ENCODE assay signal across 9 cellular contexts in the genomic region with DNA sequence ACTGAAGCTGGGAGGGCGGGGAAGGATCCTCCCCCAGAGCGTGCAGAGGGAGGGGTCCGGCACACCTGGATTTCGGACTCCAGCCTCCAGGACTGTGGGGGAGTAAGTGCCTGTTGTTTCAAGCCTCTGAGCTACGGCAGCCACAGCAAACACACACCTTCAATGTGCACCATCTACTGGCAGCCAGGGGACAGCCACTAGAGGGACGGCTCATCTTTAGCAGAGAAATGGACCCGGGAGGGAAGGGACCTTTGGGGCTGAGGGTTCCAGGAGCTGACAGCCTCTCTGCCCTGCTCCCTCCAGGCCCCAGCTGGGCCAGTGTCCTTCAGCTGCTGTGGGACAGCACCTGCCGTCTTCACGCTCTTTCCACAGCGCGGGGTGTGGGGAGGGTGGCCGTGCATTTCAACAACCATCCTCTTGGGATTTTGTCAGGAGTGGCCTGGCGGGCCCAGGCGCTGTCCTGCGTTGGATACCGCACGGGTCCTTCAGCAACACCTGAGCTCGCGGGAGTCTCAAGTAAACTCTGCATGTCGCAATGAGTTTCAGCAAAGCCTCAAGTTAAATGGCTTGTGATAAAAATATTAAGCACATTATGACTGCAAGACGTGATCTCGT.
DNase-seq lines count a peak whose midpoint lies in the region; ATAC-seq, FAIRE-seq and TF ChIP-seq lines count a peak whose summit lies in the region.
"Had no signal": no experiment of that assay in that cellular context is flagged by ENCODE, and none has a peak within 500 bp of the region (broad histone marks: within the 10 kb centered on the region; RNA-seq: fewer than 3 reads in every experiment).

No MANE protein-coding gene starts in this region.

- H3K9ac ChIP-seq in endothelial cell of umbilical vein (replicated peaks; ENCODE audit: extremely low read depth, insufficient read depth, low read length): no peak overlapping the region

- H3K4me1 Mint-ChIP-seq in GM23338: peaks cover 8% of the 10 kb centered on the region; the same call in 2 of the 3 replicates
- H3K4me1 Mint-ChIP-seq in naive thymus-derived CD4-positive, alpha-beta T cell: peaks cover 0 to 24% (median 12%) of the 10 kb centered on the region in 7 donors

- no peak overlapping the region for H3K27ac Mint-ChIP-seq in GM23338
- peak overlapping the region in 1 of 9 donors; percentile 77 for H3K27ac Mint-ChIP-seq in naive thymus-derived CD4-positive, alpha-beta T cell

- H3K4me3 ChIP-seq in GM23338 (no peak overlapping the region), endothelial cell of umbilical vein (replicated peaks in 1 of 3; ENCODE audit: insufficient read depth in 1 of 3, low read depth in 1 of 3, low read length in 3 of 3) (no peak overlapping the region)
- H3K4me3 ChIP-seq in naive thymus-derived CD4-positive, alpha-beta T cell (ENCODE audit: low read length): no peak overlapping the region

- intact Hi-C loops in endothelial cell of umbilical vein (cut with micrococcal nuclease) (no loop called here), posterior vena cava (cut with DNase I) (no loop called here)
- intact Hi-C loops in naive thymus-derived CD4-positive, alpha-beta T cell (cut with micrococcal nuclease): no loop called here

- no peaks in the 10 kb centered on the region for H3K9me1 ChIP-seq in endothelial cell of umbilical vein (replicated peaks; ENCODE audit: control insufficient read depth, extremely low read depth, insufficient read depth, low read length)

- no peaks in the 10 kb centered on the region for H3K9me2 ChIP-seq in GM23338 (ENCODE audit: insufficient read depth)

- H3K36me3 Mint-ChIP-seq in GM23338 (ENCODE audit: low read depth): no peaks in the 10 kb centered on the region
- no peaks in the 10 kb centered on the region for H3K36me3 Mint-ChIP-seq in naive thymus-derived CD4-positive, alpha-beta T cell

- H3K9me3 Mint-ChIP-seq in GM23338: no peaks in the 10 kb centered on the region
- H3K9me3 Mint-ChIP-seq in naive thymus-derived CD4-positive, alpha-beta T cell: peaks cover 0 to 4% (median 0%) of the 10 kb centered on the region in 11 donors

- H3K4me1 ChIP-seq in GM23338 (ENCODE audit: insufficient read depth) (no peaks in the 10 kb centered on the region), endothelial cell of umbilical vein (ENCODE audit: control insufficient read depth, extremely low read depth, insufficient read depth, low read length) (no peaks in the 10 kb centered on the region)
- peaks cover 0 to 13% of the 10 kb centered on the region in 2 donors for H3K4me1 ChIP-seq in naive thymus-derived CD4-positive, alpha-beta T cell (ENCODE audit: control insufficient read depth in 2 of 2, insufficient read depth in 2 of 2, low read length in 2 of 2)

- no peak for TF ChIP-seq POLR2A in endothelial cell of umbilical vein (IDR thresholded peaks at IDR 0.05; ENCODE audit: low read depth, low read length)

- BruUV-seq in endothelial cell of umbilical vein (replicated peaks; lab: Mats Ljungman, UMichigan): no TSS peak

- DNase-seq in GM23338 (ENCODE audit: low spot score) (peak; percentile 74), NCI-H524 treated with DMSO at 0.1 percent for 48 hours (lab: John Stamatoyannopoulos, UW) (peak; percentile 47), endothelial cell of umbilical vein (ENCODE audit: low read depth, low spot score) (peak; percentile 9), posterior vena cava (ENCODE audit: low spot score) (peak; percentile 71)
- DNase-seq in naive thymus-derived CD4-positive, alpha-beta T cell: no peak

- H4K20me1 ChIP-seq in GM23338 (replicated peaks; ENCODE audit: insufficient read depth) (no peaks in the 10 kb centered on the region), endothelial cell of umbilical vein (replicated peaks; ENCODE audit: control insufficient read depth, extremely low read depth, insufficient read depth, low read length) (no peaks in the 10 kb centered on the region)

- POLR2A ChIA-PET in endothelial cell of umbilical vein (lab: Charles Lee): no interaction called here
- POLR2A ChIA-PET in naive thymus-derived CD4-positive, alpha-beta T cell (lab: Charles Lee): no interaction called here

- no peak overlapping the region for H3K27ac ChIP-seq in GM23338 (ENCODE audit: low read depth)
- H3K27ac ChIP-seq in endothelial cell of umbilical vein (ENCODE audit: insufficient read depth, low read depth, low read length): no peak overlapping the region
- H3K27ac ChIP-seq in naive thymus-derived CD4-positive, alpha-beta T cell (ENCODE audit: low read depth, low read length): no peak overlapping the region
- H3K27ac ChIP-seq: HL-60 had no signal

- H3K36me3 ChIP-seq in GM23338 (ENCODE audit: insufficient read depth): no peaks in the 10 kb centered on the region
- no peaks in the 10 kb centered on the region for H3K36me3 ChIP-seq in endothelial cell of umbilical vein (ENCODE audit: control insufficient read depth in 2 of 2, extremely low read depth in 1 of 2, insufficient read depth in 2 of 2, low read length in 2 of 2)
- H3K36me3 ChIP-seq in naive thymus-derived CD4-positive, alpha-beta T cell (ENCODE audit: control insufficient read depth in 2 of 3, insufficient read depth in 3 of 3, low read length in 3 of 3): no peaks in the 10 kb centered on the region

- H3K4me2 ChIP-seq in GM23338 (no peak overlapping the region), endothelial cell of umbilical vein (ENCODE audit: insufficient read depth, low read length) (no peak overlapping the region)

- no peaks in the 10 kb centered on the region for H3K9me3 ChIP-seq in endothelial cell of umbilical vein (replicated peaks; ENCODE audit: control insufficient read depth, insufficient read depth, low read length)
- no peaks in the 10 kb centered on the region for H3K9me3 ChIP-seq in naive thymus-derived CD4-positive, alpha-beta T cell (ENCODE audit: control insufficient read depth in 2 of 3, low read length in 3 of 3)

- H3K27me3 ChIP-seq in GM23338 (ENCODE audit: insufficient read depth): no peaks in the 10 kb centered on the region
- H3K27me3 ChIP-seq in endothelial cell of umbilical vein (ENCODE audit: control insufficient read depth in 2 of 2, insufficient read depth in 2 of 2, low read length in 2 of 2): no peaks in the 10 kb centered on the region
- no peaks in the 10 kb centered on the region for H3K27me3 ChIP-seq in naive thymus-derived CD4-positive, alpha-beta T cell (ENCODE audit: control insufficient read depth in 2 of 2, insufficient read depth in 2 of 2, low read length in 2 of 2)

- dilution Hi-C loops in endothelial cell of umbilical vein (cut with MboI; ENCODE audit: extremely low pct_ligation_motif_present, low sequenced_read_pairs): no loop called here

- H3K79me2 ChIP-seq in GM23338 (replicated peaks; ENCODE audit: insufficient read depth) (no peaks in the 10 kb centered on the region), endothelial cell of umbilical vein (ENCODE audit: control insufficient read depth, insufficient read depth, low read length) (no peaks in the 10 kb centered on the region)

- no peak overlapping the region for H3K4me3 Mint-ChIP-seq in GM23338
- no peak overlapping the region for H3K4me3 Mint-ChIP-seq in naive thymus-derived CD4-positive, alpha-beta T cell

- ATAC-seq in GM23338 (peak; percentile 89), GM21526 (IDR thresholded peaks at IDR 0.05; ENCODE audit: low FRiP score, unreplicated experiment) (no peak), HG03025 (IDR thresholded peaks at IDR 0.05; ENCODE audit: low FRiP score, unreplicated experiment) (no peak), HG03439 (IDR thresholded peaks at IDR 0.05; ENCODE audit: unreplicated experiment) (no peak)
- no peak for ATAC-seq in naive thymus-derived CD4-positive, alpha-beta T cell

- no peaks in the 10 kb centered on the region for H3F3A ChIP-seq in GM23338 (replicated peaks; ENCODE audit: low read depth)

- FAIRE-seq in endothelial cell of umbilical vein (lab: Jason Lieb, UNC): no peak

- CTCF ChIA-PET in endothelial cell of umbilical vein (lab: Charles Lee): interaction anchor here (1.0 to 1.6 kb wide), 3 partner anchors 9 to 233 kb away, joined by 3 to 6 read pairs (median 3); no protein-coding TSS in a partner anchor
- CTCF ChIA-PET in naive thymus-derived CD4-positive, alpha-beta T cell (lab: Charles Lee): interaction anchor here (0.6 kb wide), 1 partner anchor 23 kb away, joined by 3 read pairs; no protein-coding TSS in a partner anchor

- H2AFZ ChIP-seq in GM23338: no peak overlapping the region
- H2AFZ ChIP-seq in endothelial cell of umbilical vein (ENCODE audit: low read depth, low read length): no peak overlapping the region

- TF ChIP-seq CTCF in GM23338 (conservative IDR thresholded peaks at IDR 0.05; ENCODE audit: low read depth in 2 of 2) (peak; percentile 46 to 76), endothelial cell of umbilical vein (IDR thresholded peaks at IDR 0.05; ENCODE audit: extremely low read depth in 1 of 2, insufficient read depth in 1 of 2, low read depth in 1 of 2, low read length in 2 of 2) (peak in 1 of 2 donors; percentile 42)

- H3K27me3 Mint-ChIP-seq in GM23338 (ENCODE audit: insufficient read depth, low read depth, poor library complexity): peaks cover 6% of the 10 kb centered on the region
- H3K27me3 Mint-ChIP-seq in naive thymus-derived CD4-positive, alpha-beta T cell: no peaks in the 10 kb centered on the region

TF ChIP-seq in GM23338, 12 proteins besides CTCF, POLR2A, EP300 and RAD21 (continues in another document):
- TF ChIP-seq ZNF331 (CRISPR knock-in tag; IDR thresholded peaks at IDR 0.05; ENCODE audit: low read depth): no peak

TF ChIP-seq in endothelial cell of umbilical vein, 7 proteins besides CTCF, POLR2A, EP300 and RAD21:
- no peak for TF ChIP-seq EZH2 (IDR thresholded peaks at IDR 0.05; ENCODE audit: borderline replicate concordance, low read depth, low read length, severe bottlenecking)
- TF ChIP-seq, protein P1, sequence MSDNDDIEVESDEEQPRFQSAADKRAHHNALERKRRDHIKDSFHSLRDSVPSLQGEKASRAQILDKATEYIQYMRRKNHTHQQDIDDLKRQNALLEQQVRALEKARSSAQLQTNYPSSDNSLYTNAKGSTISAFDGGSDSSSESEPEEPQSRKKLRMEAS (IDR thresholded peaks at IDR 0.05; ENCODE audit: insufficient read depth, insufficient read length): no peak
- TF ChIP-seq FOS (IDR thresholded peaks at IDR 0.05; ENCODE audit: borderline replicate concordance, insufficient read depth, low read length): no peak
- TF ChIP-seq POLR2AphosphoS5 (IDR thresholded peaks at IDR 0.05; ENCODE audit: insufficient read depth, low read depth, low read length): no peak
- TF ChIP-seq JUN (IDR thresholded peaks at IDR 0.05; ENCODE audit: borderline replicate concordance, insufficient read depth, insufficient read length, low read depth): no peak
- TF ChIP-seq GATA2 (IDR thresholded peaks at IDR 0.05; ENCODE audit: insufficient read depth, insufficient read length, low read depth, low read length): no peak
- no peak for TF ChIP-seq MYC (IDR thresholded peaks at IDR 0.05; ENCODE audit: low read depth, low read length)

Comparison
In these comparisons a context has a peak if more than half of its experiments do, and no peak if none do; other contexts are left out.
1. DNase-seq: peak in GM23338 (single experiment), NCI-H524 treated with DMSO at 0.1 percent for 48 hours (single experiment), endothelial cell of umbilical vein (single experiment) and posterior vena cava (single experiment); none in naive thymus-derived CD4-positive, alpha-beta T cell (0 of 9).